ENCODE assay signal across 2 cellular contexts in the genomic region with DNA sequence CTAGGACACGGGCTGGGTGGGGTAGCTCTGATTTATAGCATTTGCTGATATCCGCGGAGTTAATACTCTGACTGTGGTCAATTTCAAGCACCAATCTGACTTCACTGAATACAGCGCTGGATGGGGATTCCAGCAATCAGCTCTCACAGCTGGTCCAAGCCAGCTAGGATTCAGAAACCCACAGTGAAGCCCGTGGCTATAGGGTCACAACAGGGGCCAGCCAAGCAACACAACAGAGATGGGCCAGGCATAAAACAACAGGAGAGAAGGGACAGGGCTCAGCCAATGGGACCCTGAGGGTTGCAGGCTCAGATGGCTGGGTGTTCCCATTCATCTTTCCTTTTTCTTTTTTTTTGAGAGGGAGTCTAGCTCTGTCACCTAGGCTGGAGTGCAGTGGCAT.
TF ChIP-seq lines count a peak whose summit lies in the region.

No MANE protein-coding gene starts in this region.

TF ChIP-seq in SK-N-SH treated with all-trans-retinoic acid at 6 μM for 48 hours, 23 proteins besides CTCF, POLR2A, EP300 and RAD21:
- TF ChIP-seq ZNF8 (CRISPR knock-in tag; IDR thresholded peaks at IDR 0.05) (no peak), CSDC2 (CRISPR knock-in tag; IDR thresholded peaks at IDR 0.05) (no peak), SNAI2 (CRISPR knock-in tag; IDR thresholded peaks at IDR 0.05) (no peak), ARNTL (CRISPR knock-in tag; IDR thresholded peaks at IDR 0.05; ENCODE audit: borderline replicate concordance, low read depth) (no peak), TCF4 (CRISPR knock-in tag; IDR thresholded peaks at IDR 0.05; ENCODE audit: borderline replicate concordance) (no peak)
- TF ChIP-seq, protein P1, sequence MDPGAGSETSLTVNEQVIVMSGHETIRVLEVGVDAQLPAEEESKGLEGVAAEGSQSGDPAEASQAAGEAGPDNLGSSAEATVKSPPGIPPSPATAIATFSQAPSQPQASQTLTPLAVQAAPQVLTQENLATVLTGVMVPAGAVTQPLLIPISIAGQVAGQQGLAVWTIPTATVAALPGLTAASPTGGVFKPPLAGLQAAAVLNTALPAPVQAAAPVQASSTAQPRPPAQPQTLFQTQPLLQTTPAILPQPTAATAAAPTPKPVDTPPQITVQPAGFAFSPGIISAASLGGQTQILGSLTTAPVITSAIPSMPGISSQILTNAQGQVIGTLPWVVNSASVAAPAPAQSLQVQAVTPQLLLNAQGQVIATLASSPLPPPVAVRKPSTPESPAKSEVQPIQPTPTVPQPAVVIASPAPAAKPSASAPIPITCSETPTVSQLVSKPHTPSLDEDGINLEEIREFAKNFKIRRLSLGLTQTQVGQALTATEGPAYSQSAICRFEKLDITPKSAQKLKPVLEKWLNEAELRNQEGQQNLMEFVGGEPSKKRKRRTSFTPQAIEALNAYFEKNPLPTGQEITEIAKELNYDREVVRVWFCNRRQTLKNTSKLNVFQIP (CRISPR knock-in tag; IDR thresholded peaks at IDR 0.05; ENCODE audit: borderline replicate concordance, low read depth) = no peak

TF ChIP-seq in SK-N-SH, 30 proteins besides CTCF, POLR2A, EP300 and RAD21:
- TF ChIP-seq JUND (IDR thresholded peaks at IDR 0.05) (no peak), GABPA (IDR thresholded peaks at IDR 0.05; ENCODE audit: low read depth) (no peak), RCOR1 (IDR thresholded peaks at IDR 0.05; ENCODE audit: low read length) (no peak), FOSL2 (IDR thresholded peaks at IDR 0.05; ENCODE audit: borderline replicate concordance, low read depth) (no peak), FOXM1 (IDR thresholded peaks at IDR 0.05; ENCODE audit: low read depth) (no peak), MEF2A (IDR thresholded peaks at IDR 0.05; ENCODE audit: borderline replicate concordance, low read depth) (no peak), ELF1 (IDR thresholded peaks at IDR 0.05) (no peak), SMC3 (IDR thresholded peaks at IDR 0.05; ENCODE audit: low read depth, low read length) (no peak), NRF1 (IDR thresholded peaks at IDR 0.05; ENCODE audit: low read depth, low read length) (no peak), RFX5 (IDR thresholded peaks at IDR 0.05; ENCODE audit: low read length) (no peak), CHD2 (IDR thresholded peaks at IDR 0.05; ENCODE audit: low read length, partially characterized antibody) (no peak), ZBTB33 (IDR thresholded peaks at IDR 0.05; ENCODE audit: borderline replicate concordance, low read depth) (no peak)
- TF ChIP-seq, protein P2, sequence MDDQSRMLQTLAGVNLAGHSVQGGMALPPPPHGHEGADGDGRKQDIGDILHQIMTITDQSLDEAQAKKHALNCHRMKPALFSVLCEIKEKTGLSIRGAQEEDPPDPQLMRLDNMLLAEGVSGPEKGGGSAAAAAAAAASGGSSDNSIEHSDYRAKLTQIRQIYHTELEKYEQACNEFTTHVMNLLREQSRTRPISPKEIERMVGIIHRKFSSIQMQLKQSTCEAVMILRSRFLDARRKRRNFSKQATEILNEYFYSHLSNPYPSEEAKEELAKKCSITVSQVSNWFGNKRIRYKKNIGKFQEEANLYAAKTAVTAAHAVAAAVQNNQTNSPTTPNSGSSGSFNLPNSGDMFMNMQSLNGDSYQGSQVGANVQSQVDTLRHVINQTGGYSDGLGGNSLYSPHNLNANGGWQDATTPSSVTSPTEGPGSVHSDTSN (IDR thresholded peaks at IDR 0.05) = no peak
